8 cellular contexts compared by ENCODE assay signal in genomic region chr16:10736926-10737625, GRCh38. TPM values are rescaled to one million over a fixed set of nuclear protein-coding genes. Genes with fewer than 3 reads are reported as not detected.
DNase-seq lines count a peak whose midpoint lies in the region; ATAC-seq and TF ChIP-seq lines count a peak whose summit lies in the region.

No MANE protein-coding gene starts in this region.

- TF ChIP-seq CTCF in heart right ventricle (IDR thresholded peaks at IDR 0.05) (peak; percentile 85 to 97 (median 94)), prostate gland (IDR thresholded peaks at IDR 0.05) (peak; percentile 90 to 98 (median 94))

- H3K36me3 Mint-ChIP-seq in activated naive CD8-positive, alpha-beta T cell treated with anti-CD3 and anti-CD28 coated beads, Interleukin-2, amount 50 U/mL, for 24 hours (ENCODE audit: low read depth): no peaks in the 10 kb centered on the region

- DNase-seq in Ammon's horn (ENCODE audit: low spot score) (peak; percentile 81), NCI-H1436 (lab: John Stamatoyannopoulos, UW) (peak; percentile 59), T follicular helper cell (ENCODE audit: low read depth) (peak; percentile 58), heart right ventricle (peak in 1 of 2 donors; percentile 73), prostate gland (ENCODE audit: low spot score) (peak; percentile 63), aorta (no peak)
- DNase-seq in activated naive CD8-positive, alpha-beta T cell treated with anti-CD3 and anti-CD28 coated beads, Interleukin-2, amount 50 U/mL, for 24 hours: peak; percentile 67

- H3K4me3 Mint-ChIP-seq in activated naive CD8-positive, alpha-beta T cell treated with anti-CD3 and anti-CD28 coated beads, Interleukin-2, amount 50 U/mL, for 24 hours: peak overlapping the region; percentile 48

- H3K4me1 ChIP-seq in heart right ventricle (peaks cover 6 to 28% (median 22%) of the 10 kb centered on the region in 9 donors), prostate gland (replicated peaks) (no peaks in the 10 kb centered on the region), aorta (ENCODE audit: control insufficient read depth in 1 of 2, insufficient read depth in 2 of 2, low read length in 2 of 2) (peaks cover 0 to 3% of the 10 kb centered on the region in 2 donors)

- H3K27me3 ChIP-seq in heart right ventricle (no peaks in the 10 kb centered on the region), prostate gland (replicated peaks; ENCODE audit: insufficient read depth) (no peaks in the 10 kb centered on the region), aorta (ENCODE audit: control insufficient read depth in 1 of 2, insufficient read depth in 2 of 2, low read length in 1 of 2) (no peaks in the 10 kb centered on the region)

- H3K27ac ChIP-seq in heart right ventricle (peak overlapping the region; percentile 63 to 90 (median 82)), prostate gland (no peak overlapping the region), aorta (ENCODE audit: low read depth in 1 of 2, low read length in 2 of 2) (peak overlapping the region; percentile 85 to 97)

- H3K4me1 Mint-ChIP-seq in activated naive CD8-positive, alpha-beta T cell treated with anti-CD3 and anti-CD28 coated beads, Interleukin-2, amount 50 U/mL, for 24 hours: peaks cover 31% of the 10 kb centered on the region

- H3K36me3 ChIP-seq in heart right ventricle (no peaks in the 10 kb centered on the region), prostate gland (no peaks in the 10 kb centered on the region), aorta (ENCODE audit: control insufficient read depth in 1 of 2, insufficient read depth in 2 of 2, low read length in 1 of 2) (no peaks in the 10 kb centered on the region)

- intact Hi-C loops in heart right ventricle (cut with DNase I) (loop anchor here in 9 of 10 donors (1.0 to 10.0 kb wide), 16 partner anchors 122 to 482 kb away; partner anchors contain the start of gene EMP2 (in 2 of the 9)), prostate gland (cut with DNase I) (loop anchor here (5.0 kb wide), 2 partner anchors 155 to 220 kb away; partner anchors contain the start of gene EMP2), aorta (cut with DNase I) (loop anchor here (2.0 to 5.0 kb wide), 3 partner anchors 222 to 485 kb away; no protein-coding TSS in a partner anchor)

- ATAC-seq in GM21515 (IDR thresholded peaks at IDR 0.05; ENCODE audit: unreplicated experiment): peak; percentile 46
- peak; percentile 49 for ATAC-seq in activated naive CD8-positive, alpha-beta T cell treated with anti-CD3 and anti-CD28 coated beads, Interleukin-2, amount 50 U/mL, for 24 hours
- peak; percentile 19 to 83 (median 70) for ATAC-seq in heart right ventricle
- peak; percentile 89 for ATAC-seq in aorta (ENCODE audit: low FRiP score)

- H3K27me3 Mint-ChIP-seq in activated naive CD8-positive, alpha-beta T cell treated with anti-CD3 and anti-CD28 coated beads, Interleukin-2, amount 50 U/mL, for 24 hours: no peaks in the 10 kb centered on the region

- no peak for TF ChIP-seq POLR2A in prostate gland (IDR thresholded peaks at IDR 0.05)

- H3K4me3 ChIP-seq in heart right ventricle (peak overlapping the region in 4 of 10 donors; percentile 17 to 28 (median 20)), prostate gland (no peak overlapping the region), aorta (ENCODE audit: low read length in 2 of 2) (no peak overlapping the region)

- H3K9me3 ChIP-seq in heart right ventricle (peaks cover 0 to 11% (median 0%) of the 10 kb centered on the region in 11 donors), prostate gland (no peaks in the 10 kb centered on the region), aorta (ENCODE audit: control insufficient read depth, low read length) (peaks cover 2% of the 10 kb centered on the region)

- 34 to 42% methylated on average over 15 of the region's 15 CpGs for WGBS in heart right ventricle, 2 donors
- 41% methylated on average over 15 of the region's 15 CpGs for WGBS in prostate gland
- WGBS in aorta, 2 donors: 23 to 25% methylated on average over 15 of the region's 15 CpGs

- peaks cover 4% of the 10 kb centered on the region for H3K9me3 Mint-ChIP-seq in activated naive CD8-positive, alpha-beta T cell treated with anti-CD3 and anti-CD28 coated beads, Interleukin-2, amount 50 U/mL, for 24 hours

- H3K27ac Mint-ChIP-seq in activated naive CD8-positive, alpha-beta T cell treated with anti-CD3 and anti-CD28 coated beads, Interleukin-2, amount 50 U/mL, for 24 hours: no peak overlapping the region

RNA-seq across cellular contexts. Expression of gene NUBP1, which starts 6.6 kb away (rescaled TPM):
- 10 to 100 TPM; 44.1 to 57.1 (median 50.3) TPM for total RNA-seq in heart right ventricle
- 10 to 100 TPM; 54.5 to 82.1 TPM for polyA plus RNA-seq in heart right ventricle
- total RNA-seq in prostate gland: 10 to 100 TPM; 31.6 to 36.0 TPM
- 10 to 100 TPM; 31.3 TPM for total RNA-seq in aorta
- 10 to 100 TPM; 29.6 to 37.2 TPM for polyA plus RNA-seq in aorta

RNA-seq across cellular contexts. Expression of gene TEKT5, which starts 42.3 kb away (rescaled TPM):
- total RNA-seq in heart right ventricle (under 1 TPM in 2 of 10 donors, not detected in 8; 0.59 to 0.69 TPM), prostate gland (1 to 10 TPM in 1 of 2 donors, under 1 TPM in 1; 0.36 to 3.9 TPM), aorta (under 1 TPM; 0.29 to 0.39 TPM)
- polyA plus RNA-seq in heart right ventricle (not detected), aorta (1 to 10 TPM in 1 of 2 donors, not detected in 1; 2.9 TPM)

Comparison
In these comparisons a context has a peak if more than half of its experiments do, and no peak if none do; other contexts are left out.
1. DNase-seq: peak in Ammon's horn (single experiment), NCI-H1436 (single experiment), T follicular helper cell (single experiment), activated naive CD8-positive, alpha-beta T cell treated with anti-CD3 and anti-CD28 coated beads, Interleukin-2, amount 50 U/mL, for 24 hours (single experiment) and prostate gland (single experiment); none in aorta (0 of 2).
2. H3K27ac ChIP-seq: peak in heart right ventricle (10 of 10) and aorta (2 of 2); none in prostate gland (0 of 2).
3. Peak in every context shown above with its lines, with median percentiles within 50 percentile points of each other: ATAC-seq.